Comparison of ENCODE assay signal across 1 cellular context in the genomic region with DNA sequence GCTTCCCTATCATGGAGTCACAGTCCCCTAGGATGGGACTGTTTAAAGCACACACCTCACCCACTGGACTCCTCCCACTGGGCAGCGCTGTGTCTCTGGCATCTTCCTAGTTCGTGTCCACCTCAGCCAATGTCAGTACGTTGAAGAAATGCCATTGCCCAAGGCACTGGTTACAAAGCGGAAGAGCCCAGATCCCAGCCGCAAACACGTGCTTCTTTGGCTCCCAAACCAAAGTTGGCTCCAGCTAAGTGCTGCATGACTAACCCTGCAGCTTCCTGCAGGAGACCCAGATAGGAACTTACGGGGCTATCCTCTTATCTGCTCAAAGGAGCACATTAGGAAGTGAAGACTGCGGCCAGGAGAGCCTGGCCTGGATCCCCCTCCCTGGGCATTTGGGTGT.
TF ChIP-seq lines count a peak whose summit lies in the region.

No MANE protein-coding gene starts in this region.

TF ChIP-seq in K562, 482 proteins besides CTCF, POLR2A, EP300 and RAD21 (continued from another document and continues in another):
- TF ChIP-seq, protein P1, sequence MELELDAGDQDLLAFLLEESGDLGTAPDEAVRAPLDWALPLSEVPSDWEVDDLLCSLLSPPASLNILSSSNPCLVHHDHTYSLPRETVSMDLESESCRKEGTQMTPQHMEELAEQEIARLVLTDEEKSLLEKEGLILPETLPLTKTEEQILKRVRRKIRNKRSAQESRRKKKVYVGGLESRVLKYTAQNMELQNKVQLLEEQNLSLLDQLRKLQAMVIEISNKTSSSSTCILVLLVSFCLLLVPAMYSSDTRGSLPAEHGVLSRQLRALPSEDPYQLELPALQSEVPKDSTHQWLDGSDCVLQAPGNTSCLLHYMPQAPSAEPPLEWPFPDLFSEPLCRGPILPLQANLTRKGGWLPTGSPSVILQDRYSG (tag; conservative IDR thresholded peaks at IDR 0.05; ENCODE audit: low read depth) = no peak
- TF ChIP-seq ZNF165 (CRISPR knock-in tag; IDR thresholded peaks at IDR 0.05; ENCODE audit: borderline replicate concordance) = no peak
- TF ChIP-seq NR2C2 (CRISPR knock-in tag; IDR thresholded peaks at IDR 0.05) = no peak
- TF ChIP-seq NR2C2 (tag; IDR thresholded peaks at IDR 0.05) = peak; percentile 17; the same call in 1 of the 2 replicates
- no peak for TF ChIP-seq FOXA3 (CRISPR knock-in tag; conservative IDR thresholded peaks at IDR 0.05 in 1 of 2, IDR thresholded peaks at IDR 0.05 in 1 of 2)
- TF ChIP-seq GABPA (tag; conservative IDR thresholded peaks at IDR 0.05; ENCODE audit: low read depth) = peak; percentile 57
- TF ChIP-seq ARID1B (IDR thresholded peaks at IDR 0.05) = peak; percentile 68
- TF ChIP-seq FOXK1 (CRISPR knock-in tag; IDR thresholded peaks at IDR 0.05; ENCODE audit: borderline replicate concordance) = no peak
- TF ChIP-seq DPF2 (IDR thresholded peaks at IDR 0.05) = peak; percentile 45; the same call in 1 of the 2 replicates
- peak; percentile 30; the same call in 1 of the 2 replicates for TF ChIP-seq TEAD4 (IDR thresholded peaks at IDR 0.05; ENCODE audit: low read length)
- TF ChIP-seq TEAD4 (CRISPR knock-in tag; IDR thresholded peaks at IDR 0.05; ENCODE audit: borderline replicate concordance) = no peak
- no peak for TF ChIP-seq RFX7 (CRISPR knock-in tag; IDR thresholded peaks at IDR 0.05)
- TF ChIP-seq RB1 (IDR thresholded peaks at IDR 0.05; ENCODE audit: low read depth) = no peak
- no peak for TF ChIP-seq ZNF586 (CRISPR knock-in tag; conservative IDR thresholded peaks at IDR 0.05)
- TF ChIP-seq ZNF830 (CRISPR knock-in tag; IDR thresholded peaks at IDR 0.05) = no peak
- no peak for TF ChIP-seq SMAD3 (CRISPR knock-in tag; conservative IDR thresholded peaks at IDR 0.05)
- TF ChIP-seq SMARCA4 (IDR thresholded peaks at IDR 0.05) = peak; percentile 56; the same call in 1 of the 2 replicates
- TF ChIP-seq STAG1 (CRISPR knock-in tag; IDR thresholded peaks at IDR 0.05; ENCODE audit: borderline replicate concordance) = no peak
- TF ChIP-seq HDAC3 (IDR thresholded peaks at IDR 0.05; ENCODE audit: borderline replicate concordance, partially characterized antibody) = no peak
- TF ChIP-seq PBX2 (CRISPR knock-in tag; IDR thresholded peaks at IDR 0.05; ENCODE audit: low read depth) = no peak
- TF ChIP-seq PBX2 (tag; conservative IDR thresholded peaks at IDR 0.05; ENCODE audit: low read depth) = no peak
- TF ChIP-seq ZC3H11A (IDR thresholded peaks at IDR 0.05; ENCODE audit: low read depth, low read length) = no peak
- TF ChIP-seq HMG20A (CRISPR knock-in tag; conservative IDR thresholded peaks at IDR 0.05) = no peak
- no peak for TF ChIP-seq ZBTB17 (CRISPR knock-in tag; IDR thresholded peaks at IDR 0.05)
- no peak for TF ChIP-seq TCF7 (IDR thresholded peaks at IDR 0.05; ENCODE audit: borderline replicate concordance)
- TF ChIP-seq SMARCE1 (IDR thresholded peaks at IDR 0.05) = peak; percentile 59; the same call in 1 of the 2 replicates
- TF ChIP-seq IRF2 (CRISPR knock-in tag; IDR thresholded peaks at IDR 0.05) = no peak
- TF ChIP-seq HMBOX1 (IDR thresholded peaks at IDR 0.05) = peak; percentile 73
- TF ChIP-seq WHSC1 (IDR thresholded peaks at IDR 0.05; ENCODE audit: low read length) = no peak
- 0 out of 2 replicates have a peak, but pooled peaks have one; percentile 25 for TF ChIP-seq HDAC2 (IDR thresholded peaks at IDR 0.05)
- no peak for TF ChIP-seq KLF1 (tag; IDR thresholded peaks at IDR 0.05)
- TF ChIP-seq MNT (conservative IDR thresholded peaks at IDR 0.05) = peak in 1 of 2 experiments; percentile 72; a peak in 3 of 4 replicates
- TF ChIP-seq SPI1 (IDR thresholded peaks at IDR 0.05; ENCODE audit: borderline replicate concordance, low read depth, low read length) = peak; percentile 63; the same call in 1 of the 2 replicates
- TF ChIP-seq DMBX1 (CRISPR knock-in tag; IDR thresholded peaks at IDR 0.05; ENCODE audit: borderline replicate concordance) = peak; percentile 14; the same call in 1 of the 2 replicates
- no peak for TF ChIP-seq GTF3C2 (IDR thresholded peaks at IDR 0.05; ENCODE audit: borderline replicate concordance, extremely low read depth, insufficient read length)
- TF ChIP-seq ZNF512 (tag; IDR thresholded peaks at IDR 0.05) = no peak
- TF ChIP-seq, protein P2, sequence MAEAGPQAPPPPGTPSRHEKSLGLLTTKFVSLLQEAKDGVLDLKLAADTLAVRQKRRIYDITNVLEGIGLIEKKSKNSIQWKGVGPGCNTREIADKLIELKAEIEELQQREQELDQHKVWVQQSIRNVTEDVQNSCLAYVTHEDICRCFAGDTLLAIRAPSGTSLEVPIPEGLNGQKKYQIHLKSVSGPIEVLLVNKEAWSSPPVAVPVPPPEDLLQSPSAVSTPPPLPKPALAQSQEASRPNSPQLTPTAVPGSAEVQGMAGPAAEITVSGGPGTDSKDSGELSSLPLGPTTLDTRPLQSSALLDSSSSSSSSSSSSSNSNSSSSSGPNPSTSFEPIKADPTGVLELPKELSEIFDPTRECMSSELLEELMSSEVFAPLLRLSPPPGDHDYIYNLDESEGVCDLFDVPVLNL (CRISPR knock-in tag; IDR thresholded peaks at IDR 0.05; ENCODE audit: low read depth) = no peak
- no peak for TF ChIP-seq ILF3 (IDR thresholded peaks at IDR 0.05; ENCODE audit: borderline replicate concordance)
- TF ChIP-seq CHD4 (IDR thresholded peaks at IDR 0.05; ENCODE audit: insufficient read depth, insufficient replicate concordance, low read depth, low read length, poor library complexity, severe bottlenecking) = no peak
- TF ChIP-seq ZNF431 (CRISPR knock-in tag; IDR thresholded peaks at IDR 0.05) = no peak
- no peak for TF ChIP-seq ZNF655 (CRISPR knock-in tag; IDR thresholded peaks at IDR 0.05)
- no peak for TF ChIP-seq THRAP3 (IDR thresholded peaks at IDR 0.05; ENCODE audit: borderline replicate concordance)
- no peak for TF ChIP-seq PHF20 (IDR thresholded peaks at IDR 0.05; ENCODE audit: partially characterized antibody)
- no peak for TF ChIP-seq TBL1XR1 (IDR thresholded peaks at IDR 0.05; ENCODE audit: low read length in 2 of 2)
- TF ChIP-seq, protein P3, sequence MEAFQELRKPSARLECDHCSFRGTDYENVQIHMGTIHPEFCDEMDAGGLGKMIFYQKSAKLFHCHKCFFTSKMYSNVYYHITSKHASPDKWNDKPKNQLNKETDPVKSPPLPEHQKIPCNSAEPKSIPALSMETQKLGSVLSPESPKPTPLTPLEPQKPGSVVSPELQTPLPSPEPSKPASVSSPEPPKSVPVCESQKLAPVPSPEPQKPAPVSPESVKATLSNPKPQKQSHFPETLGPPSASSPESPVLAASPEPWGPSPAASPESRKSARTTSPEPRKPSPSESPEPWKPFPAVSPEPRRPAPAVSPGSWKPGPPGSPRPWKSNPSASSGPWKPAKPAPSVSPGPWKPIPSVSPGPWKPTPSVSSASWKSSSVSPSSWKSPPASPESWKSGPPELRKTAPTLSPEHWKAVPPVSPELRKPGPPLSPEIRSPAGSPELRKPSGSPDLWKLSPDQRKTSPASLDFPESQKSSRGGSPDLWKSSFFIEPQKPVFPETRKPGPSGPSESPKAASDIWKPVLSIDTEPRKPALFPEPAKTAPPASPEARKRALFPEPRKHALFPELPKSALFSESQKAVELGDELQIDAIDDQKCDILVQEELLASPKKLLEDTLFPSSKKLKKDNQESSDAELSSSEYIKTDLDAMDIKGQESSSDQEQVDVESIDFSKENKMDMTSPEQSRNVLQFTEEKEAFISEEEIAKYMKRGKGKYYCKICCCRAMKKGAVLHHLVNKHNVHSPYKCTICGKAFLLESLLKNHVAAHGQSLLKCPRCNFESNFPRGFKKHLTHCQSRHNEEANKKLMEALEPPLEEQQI (IDR thresholded peaks at IDR 0.05) = no peak
